Comparison of ENCODE assay signal across 12 cellular contexts in genomic region chr11:59247535-59248227, GRCh38. TPM values are rescaled to one million over a fixed set of nuclear protein-coding genes. Genes with fewer than 3 reads are reported as not detected.
DNase-seq lines count a peak whose midpoint lies in the region; ATAC-seq and TF ChIP-seq lines count a peak whose summit lies in the region.
"Had no signal": no experiment of that assay in that cellular context is flagged by ENCODE, and none has a peak within 500 bp of the region (broad histone marks: within the 10 kb centered on the region; RNA-seq: fewer than 3 reads in every experiment).

No MANE protein-coding gene starts in this region.

- H3K9me3 ChIP-seq in BLaER1 treated with 17β-estradiol and CSF1 and Interleukin-3, amounts not matched to agents 10 nM and 100 nM (replicated peaks in 1 of 11): peaks cover 0 to 55% (median 16%) of the 10 kb centered on the region in 11 experiments; a peak in 12 of 22 replicates
- H3K9me3 ChIP-seq in lower lobe of right lung: no peaks in the 10 kb centered on the region
- H3K9me3 ChIP-seq in Peyer's patch: no peaks in the 10 kb centered on the region
- H3K9me3 ChIP-seq: SJCRH30 had no signal

- TF ChIP-seq POLR2A in Peyer's patch (IDR thresholded peaks at IDR 0.05): no peak

- H3K9ac ChIP-seq in BLaER1 treated with 17β-estradiol and CSF1 and Interleukin-3, amounts not matched to agents 10 nM and 100 nM: peak overlapping the region in 7 of 11 experiments; percentile 17 to 75 (median 59); a peak in 12 of 22 replicates

- H4K20me1 ChIP-seq in BLaER1 treated with 17β-estradiol and CSF1 and Interleukin-3, amounts not matched to agents 10 nM and 100 nM: no peaks in the 10 kb centered on the region

- TF ChIP-seq CTCF in astrocyte of the cerebellum (IDR thresholded peaks at IDR 0.05; ENCODE audit: low read depth, low read length, missing control alignments) (no peak), lower lobe of right lung (IDR thresholded peaks at IDR 0.05) (no peak), Peyer's patch (IDR thresholded peaks at IDR 0.05) (no peak)

- no peaks in the 10 kb centered on the region for H3K27me3 ChIP-seq in BLaER1 treated with 17β-estradiol and CSF1 and Interleukin-3, amounts not matched to agents 10 nM and 100 nM
- H3K27me3 ChIP-seq in lower lobe of right lung (ENCODE audit: low read depth) (no peaks in the 10 kb centered on the region), Peyer's patch (no peaks in the 10 kb centered on the region)
- H3K27me3 ChIP-seq: SJCRH30 had no signal

- H3K4me3 ChIP-seq in BLaER1 treated with 17β-estradiol and CSF1 and Interleukin-3, amounts not matched to agents 10 nM and 100 nM: peak overlapping the region in 3 of 10 experiments; percentile 2 to 28 (median 15); a peak in 2 of 20 replicates
- H3K4me3 ChIP-seq in Jurkat, Clone E6-1 (ENCODE audit: low read length): no peak overlapping the region
- H3K4me3 ChIP-seq in astrocyte of the cerebellum (ENCODE audit: low read depth, low read length): no peak overlapping the region
- no peak overlapping the region for H3K4me3 ChIP-seq in lower lobe of right lung
- no peak overlapping the region for H3K4me3 ChIP-seq in Peyer's patch
- H3K4me3 ChIP-seq: SJCRH30 had no signal

- H3K36me3 ChIP-seq in BLaER1 treated with 17β-estradiol and CSF1 and Interleukin-3, amounts not matched to agents 10 nM and 100 nM: 0 out of 22 replicates have a peak, but pooled peaks cover 0 to 5% (median 0%) of the 10 kb centered on the region in 11 experiments
- no peaks in the 10 kb centered on the region for H3K36me3 ChIP-seq in lower lobe of right lung
- no peaks in the 10 kb centered on the region for H3K36me3 ChIP-seq in Peyer's patch
- H3K36me3 ChIP-seq: SJCRH30 had no signal

- peak overlapping the region in 9 of 11 experiments; percentile 10 to 79 (median 62); a peak in 17 of 22 replicates for H3K4me2 ChIP-seq in BLaER1 treated with 17β-estradiol and CSF1 and Interleukin-3, amounts not matched to agents 10 nM and 100 nM

- intact Hi-C loops in lower lobe of right lung (cut with DNase I): no loop called here

- DNase-seq in Jurkat, Clone E6-1 (ENCODE audit: low read depth, low spot score): peak; percentile 37
- DNase-seq in astrocyte of the cerebellum (ENCODE audit: low read depth): peak; percentile 64
- DNase-seq in lower lobe of right lung: peak; percentile 59
- DNase-seq in Peyer's patch: no peak
- no peak for DNase-seq in occipital lobe (lab: John Stamatoyannopoulos, UW)
- no peak for DNase-seq in DMS53 (lab: John Stamatoyannopoulos, UW)
- DNase-seq: activated CD8-positive, alpha-beta memory T cell treated with anti-CD3 and anti-CD28 coated beads, Interleukin-2, amount 50 U/mL, for 4 hours; cortex of kidney; NCI-H1105 treated with DMSO at 0.1 percent for 48 hours; SJCRH30 had no signal

- peak; percentile 81 to 90 for ATAC-seq in lower lobe of right lung
- ATAC-seq in GM19397 (IDR thresholded peaks at IDR 0.05; ENCODE audit: unreplicated experiment): no peak

- H3K4me1 ChIP-seq in BLaER1 treated with 17β-estradiol and CSF1 and Interleukin-3, amounts not matched to agents 10 nM and 100 nM: peaks cover 0 to 66% (median 39%) of the 10 kb centered on the region in 10 experiments; a peak in 15 of 20 replicates
- H3K4me1 ChIP-seq in lower lobe of right lung: peaks cover 16% of the 10 kb centered on the region
- no peaks in the 10 kb centered on the region for H3K4me1 ChIP-seq in Peyer's patch
- H3K4me1 ChIP-seq: SJCRH30 had no signal

- H3K27ac ChIP-seq in BLaER1 treated with 17β-estradiol and CSF1 and Interleukin-3, amounts not matched to agents 10 nM and 100 nM: peak overlapping the region in 9 of 11 experiments; percentile 16 to 91 (median 83); a peak in 17 of 22 replicates
- H3K27ac ChIP-seq in lower lobe of right lung (no peak overlapping the region), Peyer's patch (no peak overlapping the region)
- H3K27ac ChIP-seq: SJCRH30 had no signal

- in situ Hi-C loops in astrocyte of the cerebellum (cut with HindIII; ENCODE audit: low sequenced_read_pairs): no loop called here

RNA-seq across cellular contexts. Expression of gene MPEG1, which starts 35.0 kb away (rescaled TPM):
- polyA plus RNA-seq in Jurkat, Clone E6-1 (2012; ENCODE audit: insufficient read depth, insufficient read length): not detected
- 48.9 TPM for total RNA-seq in lower lobe of right lung
- total RNA-seq in Peyer's patch: 10 to 100 TPM in 1 of 4 donors, 1 to 10 TPM in 3; 3.5 to 51.2 (median 6.0) TPM
- 2.8 TPM for total RNA-seq in occipital lobe
- total RNA-seq: SJCRH30 had no signal

Comparison
In these comparisons a context has a peak if more than half of its experiments do, and no peak if none do; other contexts are left out.
1. H3K27ac ChIP-seq: peak in BLaER1 treated with 17β-estradiol and CSF1 and Interleukin-3, amounts not matched to agents 10 nM and 100 nM (9 of 11); none in lower lobe of right lung (single experiment) and Peyer's patch (0 of 4).
2. DNase-seq: peak in Jurkat, Clone E6-1 (single experiment), astrocyte of the cerebellum (single experiment) and lower lobe of right lung (single experiment); none in Peyer's patch (0 of 3), occipital lobe (single experiment) and DMS53 (single experiment).